Comparison of ENCODE assay signal across 13 cellular contexts in the genomic region with DNA sequence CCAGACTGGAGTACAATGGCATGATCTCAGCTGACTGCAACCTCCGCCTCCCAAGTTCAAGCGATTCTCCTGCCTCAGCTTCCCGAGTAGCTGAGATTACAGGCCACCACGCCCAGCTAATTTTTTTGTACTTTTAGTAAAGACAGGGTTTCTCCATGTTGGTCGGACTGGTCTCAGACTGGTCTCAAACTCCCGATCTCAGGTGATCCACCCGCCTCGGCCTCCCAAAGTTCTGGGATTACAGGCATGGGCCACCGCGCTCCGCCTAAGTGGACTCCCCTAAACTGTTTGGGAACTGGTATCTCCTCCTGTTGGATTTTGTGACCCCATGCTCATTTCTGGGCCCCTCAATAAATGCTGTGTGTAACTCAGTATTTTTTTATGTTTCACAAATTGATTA. TPM values are rescaled to one million over a fixed set of nuclear protein-coding genes. Genes with fewer than 3 reads are reported as not detected.
DNase-seq lines count a peak whose midpoint lies in the region; ATAC-seq and TF ChIP-seq lines count a peak whose summit lies in the region.
"Not testable (repeated sequence)": the region's sequence is repeated elsewhere in the genome, so short reads cannot be mapped to it uniquely, and the experiment has no call there.
"Had no signal": no experiment of that assay in that cellular context is flagged by ENCODE, and none has a peak within 500 bp of the region (broad histone marks: within the 10 kb centered on the region; RNA-seq: fewer than 3 reads in every experiment).

No MANE protein-coding gene starts in this region.

- not testable (repeated sequence) for H3K36me3 ChIP-seq in body of pancreas (replicated peaks in 1 of 2; ENCODE audit: insufficient read depth in 1 of 2, low read depth in 2 of 2); esophagus muscularis mucosa

- TF ChIP-seq POLR2A in body of pancreas (IDR thresholded peaks at IDR 0.05); esophagus muscularis mucosa (IDR thresholded peaks at IDR 0.05; ENCODE audit: low read depth): not testable (repeated sequence)

- not testable (repeated sequence) for H3K4me3 Mint-ChIP-seq in osteocyte (ENCODE audit: unreplicated experiment)

- peaks cover 28% of the 10 kb centered on the region for H3K27me3 Mint-ChIP-seq in osteocyte (ENCODE audit: unreplicated experiment)

- not testable (repeated sequence) for H3K4me3 ChIP-seq in body of pancreas, esophagus muscularis mucosa

- H3K4me1 ChIP-seq in body of pancreas, result peaks cover 47% of the 10 kb centered on the region
- peaks cover 4 to 24% (median 17%) of the 10 kb centered on the region in 4 donors for H3K4me1 ChIP-seq in esophagus muscularis mucosa

- not testable (repeated sequence) for H3K36me3 Mint-ChIP-seq in osteocyte (ENCODE audit: unreplicated experiment)

- not testable (repeated sequence) for H3K9me3 ChIP-seq in body of pancreas, esophagus muscularis mucosa

- not testable (repeated sequence) for H3K27ac Mint-ChIP-seq in osteocyte (ENCODE audit: unreplicated experiment)

- not testable (repeated sequence) for H3K4me1 Mint-ChIP-seq in osteocyte (ENCODE audit: unreplicated experiment)

- not testable (repeated sequence) for H3K27me3 ChIP-seq in body of pancreas
- peaks cover 0 to 23% (median 7%) of the 10 kb centered on the region in 4 donors for H3K27me3 ChIP-seq in esophagus muscularis mucosa

- TF ChIP-seq CTCF in body of pancreas (IDR thresholded peaks at IDR 0.05); esophagus muscularis mucosa (IDR thresholded peaks at IDR 0.05); osteocyte (IDR thresholded peaks at IDR 0.05): not testable (repeated sequence)

- not testable (repeated sequence) for ATAC-seq in body of pancreas

- intact Hi-C loops in body of pancreas (cut with DNase I), result loop anchor here (5.0 to 10.0 kb wide), 2 partner anchors 76 to 143 kb away; no protein-coding TSS in a partner anchor
- intact Hi-C loops in esophagus muscularis mucosa (cut with DNase I), result not testable (repeated sequence)

- TF ChIP-seq EP300 in esophagus muscularis mucosa (IDR thresholded peaks at IDR 0.05), result not testable (repeated sequence)

- 83 to 86% methylated on average over 11 of the region's 11 CpGs for WGBS in body of pancreas, 2 donors
- 100% methylated on average over 10 of the region's 11 CpGs for WGBS in esophagus muscularis mucosa

- H3K9me3 Mint-ChIP-seq in osteocyte (ENCODE audit: unreplicated experiment), result not testable (repeated sequence)

- DNase-seq in body of pancreas, result not testable (repeated sequence)
- DNase-seq in esophagus muscularis mucosa (ENCODE audit: extremely low spot score), result peak; percentile 47
- DNase-seq in osteocyte (ENCODE audit: extremely low spot score, unreplicated experiment), result peak; percentile 60

- H3K27ac ChIP-seq in body of pancreas, result peak overlapping the region in 3 of 4 donors; percentile 20 to 59 (median 33)
- H3K27ac ChIP-seq in esophagus muscularis mucosa (replicated peaks in 1 of 4), result not testable (repeated sequence)

RNA-seq across cellular contexts. Expression of gene SCTR, which starts 5.3 kb away (rescaled TPM):
- 100 to 1,000 TPM in 1 of 2 donors, 10 to 100 TPM in 1; 69.0 to 183 TPM for total RNA-seq in body of pancreas
- total RNA-seq in esophagus muscularis mucosa, result not detected
- not detected in 2 replicates for total RNA-seq in osteocyte
- total RNA-seq: A172; A673; B cell; Caco-2; CD4-positive, alpha-beta memory T cell; CD4-positive, alpha-beta T cell; CD4-positive, CD25-positive, alpha-beta regulatory T cell; CD8-positive, alpha-beta memory T cell; CD8-positive, alpha-beta T cell; Daoy had no signal

RNA-seq across cellular contexts. Expression of gene CFAP221, which starts 25.2 kb away (rescaled TPM):
- total RNA-seq in body of pancreas (10 to 100 TPM; 12.2 to 21.5 TPM), esophagus muscularis mucosa (under 1 TPM; 0.17 to 0.97 (median 0.29) TPM), osteocyte (not detected in 2 replicates)
- total RNA-seq: B cell; Caco-2; CD4-positive, alpha-beta memory T cell; CD4-positive, alpha-beta T cell; CD4-positive, CD25-positive, alpha-beta regulatory T cell; CD8-positive, alpha-beta memory T cell; CD8-positive, alpha-beta T cell had no signal

Comparison
In these comparisons a context has a peak if more than half of its experiments do, and no peak if none do; other contexts are left out.
1. RNA of gene SCTR, which starts 5.3 kb away (total RNA-seq): 69.0 to 183 TPM in body of pancreas; not detected in esophagus muscularis mucosa and not detected in osteocyte; every median in the first group is over 10 times any median in the second.
2. RNA of gene CFAP221, which starts 25.2 kb away (total RNA-seq): 12.2 to 21.5 TPM in body of pancreas; 0.17 to 0.97 TPM in esophagus muscularis mucosa and not detected in osteocyte; every median in the first group is over 4 times any median in the second.